ENCODE assay signal across 19 cellular contexts in genomic region chr3:55797084-55797483, GRCh38.
"Had no signal": no experiment of that assay in that cellular context is flagged by ENCODE, and none has a peak within 500 bp of the region (broad histone marks: within the 10 kb centered on the region; RNA-seq: fewer than 3 reads in every experiment).

No MANE protein-coding gene starts in this region.

- H3K36me3 Mint-ChIP-seq: activated CD4-positive, alpha-beta memory T cell treated with anti-CD3 and anti-CD28 coated beads for 36 hours; activated naive CD8-positive, alpha-beta T cell had no signal

- DNase-seq: activated CD4-positive, alpha-beta memory T cell treated with anti-CD3 and anti-CD28 coated beads for 36 hours; activated CD4-positive, alpha-beta T cell treated with anti-CD3 and anti-CD28 coated beads, Interleukin-2, amount 10 ng/mL, durations not matched to agents 7 days and 5 days; activated CD4-positive, CD25-positive, alpha-beta regulatory T cell; activated CD8-positive, alpha-beta memory T cell treated with anti-CD3 and anti-CD28 coated beads for 24 hours; activated gamma-delta T cell; activated naive CD4-positive, alpha-beta T cell treated with anti-CD3 and anti-CD28 coated beads for 36 hours; activated T-cell treated with anti-CD3 and anti-CD28 coated beads, Interleukin-2, amount 50 U/mL, for 4 hours; NCI-H1105 treated with DMSO at 0.1 percent for 48 hours; NCI-H1436 treated with DMSO at 0.1 percent for 48 hours; NCI-H187; NCI-H2081; NCI-H446; NCI-H524; SIG-M5; T-helper 1 cell had no signal

- H3K27me3 Mint-ChIP-seq: activated CD4-positive, alpha-beta memory T cell treated with anti-CD3 and anti-CD28 coated beads for 36 hours; activated CD4-positive, alpha-beta T cell treated with anti-CD3 and anti-CD28 coated beads, Interleukin-2, amount 10 ng/mL, durations not matched to agents 7 days and 5 days; activated naive CD8-positive, alpha-beta T cell had no signal

- ATAC-seq: activated T-cell treated with anti-CD3 and anti-CD28 coated beads, Interleukin-2, amount 50 U/mL, for 4 hours; activated T-helper 17 cell treated with anti-CD3 and anti-CD28 coated beads, Interleukin-2, amount 50 U/mL, for 72 hours had no signal

- H3K4me3 ChIP-seq: SK-N-MC had no signal

- H3K4me3 Mint-ChIP-seq: activated CD4-positive, alpha-beta memory T cell treated with anti-CD3 and anti-CD28 coated beads for 36 hours; activated CD4-positive, alpha-beta T cell treated with anti-CD3 and anti-CD28 coated beads, Interleukin-2, amount 10 ng/mL, durations not matched to agents 7 days and 5 days; activated naive CD4-positive, alpha-beta T cell treated with anti-CD3 and anti-CD28 coated beads for 36 hours; activated naive CD8-positive, alpha-beta T cell; activated T-cell treated with anti-CD3 and anti-CD28 coated beads, Interleukin-2, amount 50 U/mL, for 4 hours; activated T-helper 17 cell treated with anti-CD3 and anti-CD28 coated beads, Interleukin-2, amount 50 U/mL, for 72 hours had no signal

- H3K4me1 Mint-ChIP-seq: activated CD4-positive, alpha-beta T cell treated with anti-CD3 and anti-CD28 coated beads, Interleukin-2, amount 10 ng/mL, durations not matched to agents 7 days and 5 days; activated T-helper 17 cell treated with anti-CD3 and anti-CD28 coated beads, Interleukin-2, amount 50 U/mL, for 72 hours had no signal

- H3K27ac ChIP-seq: SK-N-MC, VCaP had no signal

- H3K9me3 Mint-ChIP-seq: activated CD4-positive, alpha-beta T cell treated with anti-CD3 and anti-CD28 coated beads, Interleukin-2, amount 10 ng/mL, durations not matched to agents 7 days and 5 days; activated naive CD4-positive, alpha-beta T cell treated with anti-CD3 and anti-CD28 coated beads for 36 hours had no signal

- H3K27ac Mint-ChIP-seq: activated CD4-positive, alpha-beta memory T cell treated with anti-CD3 and anti-CD28 coated beads for 36 hours; activated CD4-positive, alpha-beta T cell treated with anti-CD3 and anti-CD28 coated beads, Interleukin-2, amount 10 ng/mL, durations not matched to agents 7 days and 5 days; activated naive CD4-positive, alpha-beta T cell treated with anti-CD3 and anti-CD28 coated beads for 36 hours; activated naive CD8-positive, alpha-beta T cell; activated T-helper 17 cell treated with anti-CD3 and anti-CD28 coated beads, Interleukin-2, amount 50 U/mL, for 72 hours had no signal
